29 cellular contexts compared by ENCODE assay signal in the genomic region with DNA sequence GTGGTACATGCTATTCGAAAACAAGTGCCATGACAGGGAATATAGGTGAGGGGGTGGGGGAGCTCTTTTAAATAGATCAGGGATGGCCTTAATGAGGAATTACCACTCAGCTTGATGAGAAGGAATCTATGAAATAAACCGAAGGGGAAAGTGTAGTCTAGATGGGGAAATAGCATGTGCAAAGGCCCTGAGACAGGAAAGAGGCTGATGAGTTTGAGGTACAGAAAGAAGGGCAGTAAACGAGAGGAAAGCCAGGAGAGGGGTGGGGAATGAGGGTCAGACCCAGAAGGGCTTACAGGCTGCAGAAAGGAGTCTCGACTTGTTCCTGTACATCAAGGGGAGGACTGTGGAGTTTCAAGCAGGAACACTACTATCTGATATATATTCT. TPM values are rescaled to one million over a fixed set of nuclear protein-coding genes. Genes with fewer than 3 reads are reported as not detected.
"Had no signal": no experiment of that assay in that cellular context is flagged by ENCODE, and none has a peak within 500 bp of the region (broad histone marks: within the 10 kb centered on the region; RNA-seq: fewer than 3 reads in every experiment).

No MANE protein-coding gene starts in this region.

- H3K27ac ChIP-seq: heart right ventricle, hepatocyte, left lung, pancreas, prostate gland, sigmoid colon, spleen, suprapubic skin, tibial nerve, uterus had no signal

- H3K4me1 Mint-ChIP-seq: mesothelial cell of epicardium; natural killer cell; stimulated activated effector memory CD8-positive, alpha-beta T cell treated with anti-CD3 and anti-CD28 coated beads, Interleukin-12 subunit alpha, Interleukin-12 subunit beta, amount 100 ng/mL, for 72 hours had no signal

- H3K4me3 ChIP-seq: heart right ventricle, hepatocyte, left lung, lung, pancreas, prostate gland, sigmoid colon, spleen, suprapubic skin, tibial nerve, uterus had no signal

- H3K36me3 ChIP-seq: heart right ventricle, left lung, pancreas, prostate gland, sigmoid colon, spleen, suprapubic skin, tibial nerve, uterus had no signal

- FAIRE-seq: keratinocyte, pancreas, small intestine had no signal

- ATAC-seq: heart right ventricle; left colon; left lung; natural killer cell; pancreas; right cardiac atrium; stimulated activated effector memory CD8-positive, alpha-beta T cell treated with anti-CD3 and anti-CD28 coated beads, Interleukin-12 subunit alpha, Interleukin-12 subunit beta, amount 100 ng/mL, for 72 hours had no signal

- H3K27me3 ChIP-seq: hepatocyte, pancreas, sigmoid colon, spleen, tibial nerve, uterus had no signal

- H3K27ac Mint-ChIP-seq: mesothelial cell of epicardium; natural killer cell; nephron progenitor cell; stimulated activated effector memory CD8-positive, alpha-beta T cell treated with anti-CD3 and anti-CD28 coated beads, Interleukin-12 subunit alpha, Interleukin-12 subunit beta, amount 100 ng/mL, for 72 hours; stimulated activated naive CD8-positive, alpha-beta T cell treated with anti-CD3 and anti-CD28 coated beads, Interleukin-15, Interleukin-2, amounts not matched to agents 100 ng/mL and 50 ng/mL, for 24 hours; type B pancreatic cell had no signal

- H3K9me3 ChIP-seq: heart right ventricle, left lung, pancreas, prostate gland, sigmoid colon, spleen, suprapubic skin, tibial nerve, uterus had no signal

- H3K9me3 Mint-ChIP-seq: mesothelial cell of epicardium; natural killer cell; nephron progenitor cell; stimulated activated effector memory CD8-positive, alpha-beta T cell treated with anti-CD3 and anti-CD28 coated beads, Interleukin-12 subunit alpha, Interleukin-12 subunit beta, amount 100 ng/mL, for 72 hours; stimulated activated naive CD8-positive, alpha-beta T cell treated with anti-CD3 and anti-CD28 coated beads, Interleukin-15, Interleukin-2, amounts not matched to agents 100 ng/mL and 50 ng/mL, for 24 hours; type B pancreatic cell had no signal

- DNase-seq: heart right ventricle; kidney glomerular epithelial cell; left colon; left lung; mesendoderm; naive B cell; natural killer cell; nephron progenitor cell; pancreas; retina; right cardiac atrium; sigmoid colon; small intestine; spleen; stimulated activated CD4-positive, alpha-beta T cell treated with anti-CD3 and anti-CD28 coated beads, Interleukin-4, amount 100 ng/mL, for 24 hours; stimulated activated naive CD4-positive, alpha-beta T cell; uterus had no signal

- H3K4me1 ChIP-seq: left lung, pancreas, prostate gland, sigmoid colon, spleen, tibial nerve, uterus had no signal

- H3K36me3 Mint-ChIP-seq: mesothelial cell of epicardium; natural killer cell; stimulated activated effector memory CD8-positive, alpha-beta T cell treated with anti-CD3 and anti-CD28 coated beads, Interleukin-12 subunit alpha, Interleukin-12 subunit beta, amount 100 ng/mL, for 72 hours; type B pancreatic cell had no signal

- H3K4me3 Mint-ChIP-seq: mesothelial cell of epicardium; naive B cell; natural killer cell; nephron progenitor cell; stimulated activated effector memory CD8-positive, alpha-beta T cell treated with anti-CD3 and anti-CD28 coated beads, Interleukin-12 subunit alpha, Interleukin-12 subunit beta, amount 100 ng/mL, for 72 hours; stimulated activated naive CD8-positive, alpha-beta T cell treated with anti-CD3 and anti-CD28 coated beads, Interleukin-15, Interleukin-2, amounts not matched to agents 100 ng/mL and 50 ng/mL, for 24 hours; type B pancreatic cell had no signal

RNA-seq across cellular contexts. Expression of a gene that starts 12.2 kb away (rescaled TPM):
- total RNA-seq: mesothelial cell of epicardium, mononuclear cell, natural killer cell, ureter had no signal
- polyA plus RNA-seq: keratinocyte, lung had no signal
